16 cellular contexts compared by ENCODE assay signal in genomic region chr9:122075135-122076030, GRCh38. TPM values are rescaled to one million over a fixed set of nuclear protein-coding genes. Genes with fewer than 3 reads are reported as not detected.
A peak's percentile ranks its signal among the peaks of the same experiment; 100 is the strongest.
DNase-seq lines count a peak whose midpoint lies in the region; ATAC-seq and TF ChIP-seq lines count a peak whose summit lies in the region.
"Had no signal": no experiment of that assay in that cellular context is flagged by ENCODE, and none has a peak within 500 bp of the region (broad histone marks: within the 10 kb centered on the region; RNA-seq: fewer than 3 reads in every experiment).

No MANE protein-coding gene starts in this region.

- no peak for TF ChIP-seq POLR2A in sigmoid colon (IDR thresholded peaks at IDR 0.05)

- H3K4me3 ChIP-seq in brain microvascular endothelial cell (ENCODE audit: low read depth, low read length) (no peak overlapping the region), left ventricle myocardium inferior (no peak overlapping the region), sigmoid colon (peak overlapping the region in 1 of 4 donors; percentile 11)

- H3K27ac ChIP-seq in brain microvascular endothelial cell: no peak overlapping the region
- H3K27ac ChIP-seq in left ventricle myocardium inferior (replicated peaks): peak overlapping the region; percentile 18
- H3K27ac ChIP-seq in sigmoid colon: peak overlapping the region; percentile 79 to 90 (median 84)

- in situ Hi-C loops in brain microvascular endothelial cell (cut with HindIII; ENCODE audit: low pct_ligation_motif_present, low sequenced_read_pairs): no loop called here

- H3K4me1 ChIP-seq in left ventricle myocardium inferior (peaks cover 17% of the 10 kb centered on the region), sigmoid colon (peaks cover 0 to 65% (median 47%) of the 10 kb centered on the region in 4 donors)

- H3K27me3 ChIP-seq in brain microvascular endothelial cell (replicated peaks) (no peaks in the 10 kb centered on the region), left ventricle myocardium inferior (ENCODE audit: low read depth) (no peaks in the 10 kb centered on the region), sigmoid colon (no peaks in the 10 kb centered on the region)

- H3K36me3 ChIP-seq in brain microvascular endothelial cell (replicated peaks) (no peaks in the 10 kb centered on the region), left ventricle myocardium inferior (no peaks in the 10 kb centered on the region), sigmoid colon (no peaks in the 10 kb centered on the region)

- WGBS in sigmoid colon, 2 donors: 69 to 77% methylated on average over 5 of the region's 5 CpGs

- no peak for TF ChIP-seq EP300 in sigmoid colon (IDR thresholded peaks at IDR 0.05)

- no peak for ATAC-seq in HG03565 (IDR thresholded peaks at IDR 0.05; ENCODE audit: unreplicated experiment)
- ATAC-seq in GM19455 (IDR thresholded peaks at IDR 0.05; ENCODE audit: unreplicated experiment): no peak
- ATAC-seq: naive thymus-derived CD4-positive, alpha-beta T cell had no signal

- H3K9me3 ChIP-seq in left ventricle myocardium inferior (replicated peaks): peaks cover 14% of the 10 kb centered on the region
- peaks cover 0 to 6% (median 0%) of the 10 kb centered on the region in 4 donors for H3K9me3 ChIP-seq in sigmoid colon

- TF ChIP-seq CTCF in brain microvascular endothelial cell (IDR thresholded peaks at IDR 0.05; ENCODE audit: low read depth, low read length, missing control alignments): no peak
- no peak for TF ChIP-seq CTCF in left ventricle myocardium inferior (IDR thresholded peaks at IDR 0.05; ENCODE audit: borderline replicate concordance)
- TF ChIP-seq CTCF in sigmoid colon (IDR thresholded peaks at IDR 0.05): no peak

- intact Hi-C loops in left ventricle myocardium inferior (cut with micrococcal nuclease): no loop called here
- intact Hi-C loops in sigmoid colon (cut with DNase I): no loop called here

- DNase-seq in AG20443 (ENCODE audit: low spot score) (peak; percentile 51), brain microvascular endothelial cell (peak; percentile 40), left ventricle myocardium inferior (no peak), sigmoid colon (no peak), NCI-H1417 treated with DMSO at 0.1 percent for 48 hours (lab: John Stamatoyannopoulos, UW) (no peak), NCI-H146 treated with DMSO at 0.1 percent for 48 hours (lab: John Stamatoyannopoulos, UW; ENCODE audit: unreplicated experiment) (no peak)
- DNase-seq: activated CD4-positive, alpha-beta T cell treated with anti-CD3 and anti-CD28 coated beads for 1 hour; activated gamma-delta T cell treated with Interleukin-2 at 50 U/mL for 16 hours; effector CD4-positive, alpha-beta T cell; naive thymus-derived CD4-positive, alpha-beta T cell; NCI-H1694; NCI-H446; SIG-M5; stimulated activated naive CD4-positive, alpha-beta T cell treated with Interleukin-2 at 50 U/mL for 16 hours had no signal

RNA-seq across cellular contexts. Expression of gene TTLL11, which starts 17.7 kb away (rescaled TPM):
- total RNA-seq in left ventricle myocardium inferior: 7.3 TPM
- total RNA-seq in sigmoid colon: 10 to 100 TPM; 27.6 to 40.7 (median 30.8) TPM
- polyA plus RNA-seq in sigmoid colon: 1 to 10 TPM; 4.2 to 7.6 (median 5.6) TPM

Comparison
In these comparisons a context has a peak if more than half of its experiments do, and no peak if none do; other contexts are left out.
1. DNase-seq: peak in AG20443 (single experiment) and brain microvascular endothelial cell (single experiment); none in left ventricle myocardium inferior (single experiment), sigmoid colon (single experiment), NCI-H1417 treated with DMSO at 0.1 percent for 48 hours (single experiment) and NCI-H146 treated with DMSO at 0.1 percent for 48 hours (single experiment).